In the genomic region with DNA sequence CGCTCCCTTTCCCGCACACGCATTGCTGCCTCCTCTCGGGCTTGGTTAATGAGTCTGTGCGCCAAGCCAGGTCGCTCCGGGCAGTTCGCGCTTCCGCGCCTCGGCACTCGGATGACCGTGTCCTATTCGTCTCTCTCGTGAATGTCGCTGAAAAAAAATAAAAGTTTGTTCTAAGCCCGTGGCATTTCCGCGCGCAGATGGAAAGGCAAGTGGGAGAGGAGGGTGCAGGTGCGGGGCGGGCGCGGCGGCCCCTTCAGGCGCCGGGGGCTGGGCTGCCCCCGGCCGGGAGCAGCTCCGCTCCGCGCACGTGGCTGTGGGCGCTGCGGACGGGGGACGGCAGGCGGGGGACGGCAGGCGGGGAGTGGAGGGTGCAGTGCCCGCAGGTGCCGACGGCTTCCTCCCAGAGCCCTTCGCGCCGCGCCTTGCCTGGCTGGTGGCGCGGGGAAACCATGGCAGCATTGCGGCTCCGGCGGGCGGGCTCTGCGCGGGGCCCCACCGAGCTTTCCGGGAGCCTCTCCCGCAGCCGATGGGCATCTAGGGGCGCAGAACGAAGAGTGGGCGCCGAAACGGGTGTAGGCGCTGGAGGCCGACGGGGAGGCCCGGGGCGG, we compare ENCODE assay signal across 8 cellular contexts.
DNase-seq lines count a peak whose midpoint lies in the region; ATAC-seq lines count a peak whose summit lies in the region.

No MANE protein-coding gene starts in this region.

- DNase-seq in NCI-H2081 (lab: John Stamatoyannopoulos, UW) (peak; percentile 49 to 62), NCI-H2081 treated with DMSO at 0.1 percent for 48 hours (lab: John Stamatoyannopoulos, UW) (no peak), NCI-H510A treated with DMSO at 0.1 percent for 48 hours (lab: John Stamatoyannopoulos, UW) (peak; percentile 48), dermis blood vessel endothelial cell (peak; percentile 33), myocyte (ENCODE audit: low read depth) (peak; percentile 67)

- no peak for ATAC-seq in GM21723 (IDR thresholded peaks at IDR 0.05; ENCODE audit: unreplicated experiment)
- ATAC-seq in HG02763 (IDR thresholded peaks at IDR 0.05; ENCODE audit: unreplicated experiment): no peak
- no peak for ATAC-seq in HG02840 (IDR thresholded peaks at IDR 0.05; ENCODE audit: low FRiP score, unreplicated experiment)
